In the genomic region with DNA sequence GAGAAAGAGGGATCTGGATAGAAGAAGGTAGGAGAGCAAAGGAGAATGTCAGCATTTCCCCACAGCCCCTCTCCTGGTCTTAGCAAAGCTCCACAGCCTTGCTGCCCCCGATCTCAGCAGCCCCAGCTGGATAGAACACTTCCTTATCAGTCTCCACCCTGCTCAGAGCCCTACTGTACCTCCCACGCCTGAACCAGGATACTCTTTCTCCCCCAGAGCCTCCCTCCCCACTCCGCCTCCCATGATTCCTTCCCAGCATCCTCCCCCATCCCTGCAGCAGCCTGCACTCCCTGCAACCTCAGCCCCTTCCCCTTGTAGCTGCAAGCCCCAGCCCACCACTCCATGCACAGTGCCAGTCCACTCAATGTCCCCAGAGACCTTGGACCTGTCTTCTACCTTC, we compare ENCODE assay signal across 17 cellular contexts. TPM values are rescaled to one million over a fixed set of nuclear protein-coding genes. Genes with fewer than 3 reads are reported as not detected.
DNase-seq lines count a peak whose midpoint lies in the region; ATAC-seq and TF ChIP-seq lines count a peak whose summit lies in the region.
"Had no signal": no experiment of that assay in that cellular context is flagged by ENCODE, and none has a peak within 500 bp of the region (broad histone marks: within the 10 kb centered on the region; RNA-seq: fewer than 3 reads in every experiment).

No MANE protein-coding gene starts in this region.

- no CpG with 5 or more reads among the region's 3 CpGs for WGBS in mesendoderm (ENCODE audit: extremely low coverage, insufficient coverage, low lambda C conversion rate)

- H3K4me1 ChIP-seq in mesendoderm (ENCODE audit: control insufficient read depth, low read depth, low read length) = peaks cover 4% of the 10 kb centered on the region
- H3K4me1 ChIP-seq: SJCRH30 had no signal

- H3K4me3 ChIP-seq in NB4 (ENCODE audit: low read depth, low read length) (no peak overlapping the region), mesendoderm (ENCODE audit: low read length) (no peak overlapping the region)
- H3K4me3 ChIP-seq: BLaER1, SJCRH30 had no signal

- DNase-seq in CMK (ENCODE audit: low read depth) = peak; percentile 68
- DNase-seq in NB4 (ENCODE audit: low read depth) = peak; percentile 47
- peak; percentile 83 for DNase-seq in amniotic epithelial cell (ENCODE audit: low read depth)
- DNase-seq in mesendoderm = peak; percentile 22
- no peak for DNase-seq in GOT3 (lab: John Stamatoyannopoulos, UW)
- DNase-seq in SKM-1 treated with dmso at 0.1 percent for 144 hours (lab: John Stamatoyannopoulos, UW; ENCODE audit: unreplicated experiment) = no peak
- no peak for DNase-seq in G401 (ENCODE audit: low spot score)
- DNase-seq: CD4-positive, alpha-beta memory T cell; DMS53; EL; H9; NCI-H187; NCI-H2227 treated with DMSO at 0.1 percent for 48 hours; NCI-H524; SJCRH30 had no signal

- H3K4ac ChIP-seq in mesendoderm (ENCODE audit: low read depth, low read length) = no peak overlapping the region

- H2BK5ac ChIP-seq in mesendoderm (ENCODE audit: low read length) = no peak overlapping the region

- H3K79me2 ChIP-seq in mesendoderm (ENCODE audit: control insufficient read depth, insufficient read depth, low read length) = no peaks in the 10 kb centered on the region

- no peak overlapping the region for H3K9ac ChIP-seq in mesendoderm (ENCODE audit: low read length)
- H3K9ac ChIP-seq: BLaER1 had no signal

- in situ Hi-C loops in G401 (cut with HindIII; ENCODE audit: low sequenced_read_pairs) = no loop called here

- H3K18ac ChIP-seq in mesendoderm (ENCODE audit: low read length) = no peak overlapping the region

- H3K56ac ChIP-seq in mesendoderm (ENCODE audit: low read length) = no peak overlapping the region

- no peak overlapping the region for H3K4me2 ChIP-seq in mesendoderm (ENCODE audit: low read length)
- H3K4me2 ChIP-seq: BLaER1 had no signal

- no peaks in the 10 kb centered on the region for H3K27me3 ChIP-seq in mesendoderm (ENCODE audit: insufficient read depth, low read length, poor library complexity)
- H3K27me3 ChIP-seq: BLaER1, SJCRH30 had no signal

- no peak overlapping the region for H4K5ac ChIP-seq in mesendoderm (ENCODE audit: low read length)

- H2BK120ac ChIP-seq in mesendoderm (ENCODE audit: low read depth, low read length) = no peak overlapping the region

- no peak overlapping the region for H4K8ac ChIP-seq in mesendoderm (ENCODE audit: low read depth, low read length)

- H2BK15ac ChIP-seq in mesendoderm (replicated peaks; ENCODE audit: low read depth) = no peak overlapping the region

- no peak overlapping the region for H3K27ac ChIP-seq in mesendoderm (ENCODE audit: low read depth, low read length)
- H3K27ac ChIP-seq: BLaER1, SJCRH30 had no signal

- no peak overlapping the region for H2AK5ac ChIP-seq in mesendoderm (ENCODE audit: low read length)

- no peaks in the 10 kb centered on the region for H3K36me3 ChIP-seq in mesendoderm (ENCODE audit: control insufficient read depth, insufficient read depth, low read length)
- H3K36me3 ChIP-seq: BLaER1, SJCRH30 had no signal

- H3K23ac ChIP-seq in mesendoderm (ENCODE audit: low read length) = no peak overlapping the region

- TF ChIP-seq CTCF in NB4 (IDR thresholded peaks at IDR 0.05; ENCODE audit: low read depth, low read length) = no peak

- TF ChIP-seq POLR2A in NB4 (IDR thresholded peaks at IDR 0.05; ENCODE audit: extremely low read depth, insufficient read length) = no peak

- no peak for ATAC-seq in GM21360 (IDR thresholded peaks at IDR 0.05; ENCODE audit: unreplicated experiment)

- H3K79me1 ChIP-seq in mesendoderm (ENCODE audit: low read length) = no peaks in the 10 kb centered on the region

RNA-seq across cellular contexts. Expression of a gene that starts 25.8 kb away (rescaled TPM):
- polyA plus RNA-seq in mesendoderm (2013, experiment 1 of 2) = 0.31 TPM
- polyA plus RNA-seq in mesendoderm (2013, experiment 2 of 2) = 0.25 TPM
- total RNA-seq in G401 (2014; rRNA removed; shearing (Covaris generic)) = under 0.01 and 2.4 TPM in 2 replicates
- total RNA-seq: H9 had no signal

Comparison
In these comparisons a context has a peak if more than half of its experiments do, and no peak if none do; other contexts are left out.
1. DNase-seq: peak in CMK (single experiment), NB4 (single experiment), amniotic epithelial cell (single experiment) and mesendoderm (single experiment); none in GOT3 (single experiment), SKM-1 treated with dmso at 0.1 percent for 144 hours (single experiment) and G401 (single experiment).